Comparison of ENCODE assay signal across 10 cellular contexts in genomic region chr17:4604111-4604644, GRCh38. TPM values are rescaled to one million over a fixed set of nuclear protein-coding genes. Genes with fewer than 3 reads are reported as not detected.
DNase-seq lines count a peak whose midpoint lies in the region; ATAC-seq and TF ChIP-seq lines count a peak whose summit lies in the region.
"Had no signal": no experiment of that assay in that cellular context is flagged by ENCODE, and none has a peak within 500 bp of the region (broad histone marks: within the 10 kb centered on the region; RNA-seq: fewer than 3 reads in every experiment).

No MANE protein-coding gene starts in this region.

- POLR2A ChIA-PET in A673 (lab: Charles Lee; ENCODE audit: low non-redundant PET): no interaction called here

- H3K4me3 ChIP-seq in A673 (ENCODE audit: low read depth, low read length, poor library complexity, severe bottlenecking) (no peak overlapping the region), hepatocyte (no peak overlapping the region)

- peak overlapping the region; percentile 20 for H3K4me2 ChIP-seq in hepatocyte

- CTCF ChIA-PET in A673 (lab: Charles Lee): no interaction called here

- H3K4me1 ChIP-seq in A673 (ENCODE audit: insufficient read depth, low read length, poor library complexity, severe bottlenecking) (peaks cover 17% of the 10 kb centered on the region), hepatocyte (ENCODE audit: insufficient read depth) (peaks cover 64% of the 10 kb centered on the region)

- intact Hi-C loops in A673 (cut with micrococcal nuclease; ENCODE audit: unreplicated experiment): no loop called here

- no peak overlapping the region for H3K27ac ChIP-seq in A673 (ENCODE audit: low read depth, low read length, poor library complexity, severe bottlenecking)
- peak overlapping the region; percentile 74 for H3K27ac ChIP-seq in hepatocyte

- no peak for TF ChIP-seq CTCF in A673 (conservative IDR thresholded peaks at IDR 0.05; ENCODE audit: low read depth, low read length)
- no peak for TF ChIP-seq CTCF in hepatocyte (IDR thresholded peaks at IDR 0.05; ENCODE audit: poor library complexity)

- peaks cover 14% of the 10 kb centered on the region for H3K79me2 ChIP-seq in hepatocyte

- H3K9me2 ChIP-seq in hepatocyte (replicated peaks; ENCODE audit: insufficient read depth): no peaks in the 10 kb centered on the region

- no peaks in the 10 kb centered on the region for H3K27me3 ChIP-seq in A673 (replicated peaks; ENCODE audit: insufficient read depth, low read depth, low read length, poor library complexity)
- H3K27me3 ChIP-seq in hepatocyte: no peaks in the 10 kb centered on the region

- ATAC-seq in HG03045 (IDR thresholded peaks at IDR 0.05; ENCODE audit: unreplicated experiment): no peak
- ATAC-seq in GM18861 (IDR thresholded peaks at IDR 0.05; ENCODE audit: unreplicated experiment): no peak

- peak; percentile 79 for DNase-seq in A673 (ENCODE audit: low spot score)
- peak; percentile 61 for DNase-seq in NCI-H1105 (lab: John Stamatoyannopoulos, UW)
- DNase-seq in amniotic epithelial cell (ENCODE audit: low read depth): peak; percentile 65
- DNase-seq in hepatocyte (ENCODE audit: low spot score): peak; percentile 86
- no peak for DNase-seq in activated naive CD4-positive, alpha-beta T cell (lab: John Stamatoyannopoulos, UW)
- DNase-seq in A172 (ENCODE audit: low spot score): no peak
- DNase-seq: activated CD4-positive, alpha-beta T cell treated with anti-CD3 and anti-CD28 coated beads for 1 hour; effector CD4-positive, alpha-beta T cell had no signal

- H3K9me3 ChIP-seq in A673 (ENCODE audit: low read depth, low read length, poor library complexity, severe bottlenecking): no peaks in the 10 kb centered on the region
- H3K9me3 ChIP-seq in hepatocyte (ENCODE audit: low read depth): no peaks in the 10 kb centered on the region

- H3K36me3 ChIP-seq in A673 (ENCODE audit: insufficient read depth, low read length, poor library complexity, severe bottlenecking): no peaks in the 10 kb centered on the region
- no peaks in the 10 kb centered on the region for H3K36me3 ChIP-seq in hepatocyte (replicated peaks; ENCODE audit: insufficient read depth, low read depth)

- no peaks in the 10 kb centered on the region for H4K20me1 ChIP-seq in hepatocyte (ENCODE audit: insufficient read depth, poor library complexity, severe bottlenecking)

- WGBS in hepatocyte (ENCODE audit: low lambda C conversion rate, missing lambda C conversion rate): 58% methylated on average over 18 of the region's 18 CpGs

- no peak overlapping the region for H2AFZ ChIP-seq in hepatocyte

- no TSS peak for BruUV-seq in A673 (replicated peaks; lab: Mats Ljungman, UMichigan)

RNA-seq across cellular contexts. Expression of gene SMTNL2, which starts 19.8 kb away (rescaled TPM):
- total RNA-seq in A673 (2021): not detected in 2 replicates
- 41.5 and 56.8 TPM in 2 replicates for total RNA-seq in hepatocyte
- 106 TPM in 2 replicates for polyA plus RNA-seq in hepatocyte
- total RNA-seq in A172 (2014; rRNA removed; shearing (Covaris generic)): 0.34 and 1.8 TPM in 2 replicates

RNA-seq across cellular contexts. Expression of gene ALOX15, which starts 37.3 kb away (rescaled TPM):
- total RNA-seq in A673 (2021) (0.13 TPM in 1 of 2 replicates, not detected in the other), hepatocyte (1.9 and 2.1 TPM in 2 replicates)
- 5.5 and 7.5 TPM in 2 replicates for polyA plus RNA-seq in hepatocyte
- not detected in 2 replicates for total RNA-seq in A172 (2014; rRNA removed; shearing (Covaris generic))

RNA-seq across cellular contexts. Expression of gene GGT6, which starts 43.8 kb away (rescaled TPM):
- total RNA-seq in A673 (2021): not detected in 2 replicates
- 0.32 TPM in 1 of 2 replicates, not detected in the other for total RNA-seq in hepatocyte
- not detected in 2 replicates for polyA plus RNA-seq in hepatocyte
- not detected in 2 replicates for total RNA-seq in A172 (2014; rRNA removed; shearing (Covaris generic))

RNA-seq across cellular contexts. Expression of gene MYBBP1A, which starts 49.0 kb away (rescaled TPM):
- 163 and 177 TPM in 2 replicates for total RNA-seq in A673 (2021)
- 17.9 and 23.7 TPM in 2 replicates for total RNA-seq in hepatocyte
- 44.1 and 46.5 TPM in 2 replicates for polyA plus RNA-seq in hepatocyte
- total RNA-seq in A172 (2014; rRNA removed; shearing (Covaris generic)): 59.0 and 63.5 TPM in 2 replicates

Comparison
In these comparisons a context has a peak if more than half of its experiments do, and no peak if none do; other contexts are left out.
1. DNase-seq: peak in A673 (single experiment), NCI-H1105 (single experiment), amniotic epithelial cell (single experiment) and hepatocyte (single experiment); none in activated naive CD4-positive, alpha-beta T cell (0 of 4) and A172 (single experiment).
2. RNA of gene SMTNL2, which starts 19.8 kb away (total RNA-seq): 41.5 to 56.8 TPM in hepatocyte; 0.34 to 1.8 TPM in A172 and not detected in A673; every median in the first group is over 10 times any median in the second.